Comparison of ENCODE assay signal across 23 cellular contexts in genomic region chr4:163380703-163381102, GRCh38. TPM values are rescaled to one million over a fixed set of nuclear protein-coding genes. Genes with fewer than 3 reads are reported as not detected.
"Had no signal": no experiment of that assay in that cellular context is flagged by ENCODE, and none has a peak within 500 bp of the region (broad histone marks: within the 10 kb centered on the region; RNA-seq: fewer than 3 reads in every experiment).

No MANE protein-coding gene starts in this region.

- H3K4me1 ChIP-seq: foreskin keratinocyte, left ventricle myocardium inferior had no signal

- H3K9me3 ChIP-seq: left ventricle myocardium inferior, thyroid gland had no signal

- H3K36me3 Mint-ChIP-seq: activated naive CD4-positive, alpha-beta T cell treated with anti-CD3 and anti-CD28 coated beads, Interleukin-2, amount 10 ng/mL, durations not matched to agents 7 days and 5 days had no signal

- H3K36me3 ChIP-seq: brain microvascular endothelial cell, left ventricle myocardium inferior, thyroid gland had no signal

- H3K27ac Mint-ChIP-seq: activated CD4-positive, alpha-beta T cell treated with anti-CD3 and anti-CD28 coated beads, Interleukin-2, amount 10 ng/mL, durations not matched to agents 24 days and 14 days; activated CD8-positive, alpha-beta T cell treated with anti-CD3 and anti-CD28 coated beads, Interleukin-2, amount 10 ng/mL, durations not matched to agents 7 days and 5 days; activated naive CD4-positive, alpha-beta T cell treated with anti-CD3 and anti-CD28 coated beads, Interleukin-2, amount 10 ng/mL, durations not matched to agents 7 days and 5 days; activated naive CD8-positive, alpha-beta T cell treated with anti-CD3 and anti-CD28 coated beads, Interleukin-2, amount 50 U/mL, for 24 hours; activated T-cell treated with anti-CD3 and anti-CD28 coated beads, Interleukin-2, amount 50 U/mL, for 24 hours had no signal

- H3K9me3 Mint-ChIP-seq: activated CD4-positive, alpha-beta T cell treated with anti-CD3 and anti-CD28 coated beads, Interleukin-2, amount 10 ng/mL, durations not matched to agents 24 days and 14 days; activated naive CD4-positive, alpha-beta T cell treated with anti-CD3 and anti-CD28 coated beads, Interleukin-2, amount 10 ng/mL, durations not matched to agents 7 days and 5 days; activated naive CD8-positive, alpha-beta T cell treated with anti-CD3 and anti-CD28 coated beads, Interleukin-2, amount 50 U/mL, for 24 hours; activated T-cell treated with anti-CD3 and anti-CD28 coated beads, Interleukin-2, amount 50 U/mL, for 24 hours had no signal

- H3K27me3 Mint-ChIP-seq: activated CD4-positive, alpha-beta T cell treated with anti-CD3 and anti-CD28 coated beads, Interleukin-2, amount 10 ng/mL, durations not matched to agents 24 days and 14 days; activated naive CD4-positive, alpha-beta T cell treated with anti-CD3 and anti-CD28 coated beads, Interleukin-2, amount 10 ng/mL, durations not matched to agents 7 days and 5 days; activated naive CD8-positive, alpha-beta T cell treated with anti-CD3 and anti-CD28 coated beads, Interleukin-2, amount 50 U/mL, for 24 hours had no signal

- H3K27me3 ChIP-seq: brain microvascular endothelial cell, foreskin keratinocyte, thyroid gland had no signal

- ATAC-seq: activated CD8-positive, alpha-beta T cell treated with anti-CD3 and anti-CD28 coated beads, Interleukin-2, amount 10 ng/mL, durations not matched to agents 7 days and 5 days; activated naive CD8-positive, alpha-beta T cell treated with anti-CD3 and anti-CD28 coated beads, Interleukin-2, amount 50 U/mL, for 24 hours; foreskin keratinocyte had no signal

- H3K4me3 ChIP-seq: left ventricle myocardium inferior, thyroid gland had no signal

- H3K27ac ChIP-seq: brain microvascular endothelial cell, foreskin keratinocyte, left ventricle myocardium inferior, thyroid gland had no signal

- H3K4me3 Mint-ChIP-seq: activated CD4-positive, alpha-beta T cell treated with anti-CD3 and anti-CD28 coated beads, Interleukin-2, amount 10 ng/mL, durations not matched to agents 24 days and 14 days; activated CD8-positive, alpha-beta T cell treated with anti-CD3 and anti-CD28 coated beads, Interleukin-2, amount 10 ng/mL, durations not matched to agents 7 days and 5 days; activated naive CD4-positive, alpha-beta T cell treated with anti-CD3 and anti-CD28 coated beads, Interleukin-2, amount 10 ng/mL, durations not matched to agents 7 days and 5 days; activated naive CD8-positive, alpha-beta T cell treated with anti-CD3 and anti-CD28 coated beads, Interleukin-2, amount 50 U/mL, for 24 hours; activated T-cell treated with anti-CD3 and anti-CD28 coated beads, Interleukin-2, amount 50 U/mL, for 24 hours had no signal

- H3K4me1 Mint-ChIP-seq: activated CD4-positive, alpha-beta T cell treated with anti-CD3 and anti-CD28 coated beads, Interleukin-2, amount 10 ng/mL, durations not matched to agents 24 days and 14 days; activated naive CD4-positive, alpha-beta T cell treated with anti-CD3 and anti-CD28 coated beads, Interleukin-2, amount 10 ng/mL, durations not matched to agents 7 days and 5 days; activated naive CD8-positive, alpha-beta T cell treated with anti-CD3 and anti-CD28 coated beads, Interleukin-2, amount 50 U/mL, for 24 hours had no signal

- DNase-seq: activated CD4-positive, alpha-beta T cell treated with anti-CD3 and anti-CD28 coated beads, Interleukin-2, amount 10 ng/mL, durations not matched to agents 24 days and 14 days; activated CD8-positive, alpha-beta T cell treated with anti-CD3 and anti-CD28 coated beads, Interleukin-2, amount 10 ng/mL, durations not matched to agents 7 days and 5 days; activated naive CD4-positive, alpha-beta T cell treated with anti-CD3 and anti-CD28 coated beads, Interleukin-2, amount 10 ng/mL, durations not matched to agents 7 days and 5 days; activated naive CD8-positive, alpha-beta T cell treated with anti-CD3 and anti-CD28 coated beads, Interleukin-2, amount 50 U/mL, for 24 hours; activated T-cell treated with anti-CD3 and anti-CD28 coated beads, Interleukin-2, amount 50 U/mL, for 24 hours; aorta; brain microvascular endothelial cell; central memory CD4-positive, alpha-beta T cell; foreskin keratinocyte; glutamatergic neuron; hypothalamus; islet precursor cell; left ventricle myocardium inferior; mammary epithelial cell; occipital lobe; posterior cingulate gyrus; stimulated activated CD4-positive, alpha-beta T cell treated with anti-CD3 and anti-CD28 coated beads, Interleukin-12 subunit alpha, Interleukin-12 subunit beta, amount 100 ng/mL, for 4 hours; stimulated activated CD4-positive, alpha-beta T cell treated with anti-CD3 and anti-CD28 coated beads, Interleukin-1b, Interleukin-23, amount 100 ng/mL, for 48 hours; stimulated activated CD8-positive, alpha-beta memory T cell treated with anti-CD3 and anti-CD28 coated beads, Interleukin-4, amount 100 ng/mL, for 48 hours; stimulated activated naive CD4-positive, alpha-beta T cell; thyroid gland had no signal

RNA-seq across cellular contexts. Expression of gene NPY5R, which starts 37.0 kb away (rescaled TPM):
- total RNA-seq: activated CD4-positive, alpha-beta T cell treated with anti-CD3 and anti-CD28 coated beads, Interleukin-2, amount 10 ng/mL, durations not matched to agents 24 days and 14 days; activated CD8-positive, alpha-beta T cell treated with anti-CD3 and anti-CD28 coated beads, Interleukin-2, amount 10 ng/mL, durations not matched to agents 7 days and 5 days; fibroblast of lung; foreskin keratinocyte; mammary epithelial cell; T-helper 2 cell treated with Interferon-gamma antibody and Interleukin-4, amounts not matched to agents 100 ng/mL and 5 ng/mL, for 36 hours had no signal
- polyA plus RNA-seq: fibroblast of lung, foreskin keratinocyte, mammary epithelial cell had no signal

RNA-seq across cellular contexts. Expression of gene NPY1R, which starts 48.3 kb away (rescaled TPM):
- total RNA-seq: activated CD4-positive, alpha-beta T cell treated with anti-CD3 and anti-CD28 coated beads, Interleukin-2, amount 10 ng/mL, durations not matched to agents 24 days and 14 days; activated CD8-positive, alpha-beta T cell treated with anti-CD3 and anti-CD28 coated beads, Interleukin-2, amount 10 ng/mL, durations not matched to agents 7 days and 5 days; T-helper 2 cell treated with Interferon-gamma antibody and Interleukin-4, amounts not matched to agents 100 ng/mL and 5 ng/mL, for 36 hours had no signal
- polyA plus RNA-seq: mammary epithelial cell had no signal
